15 cellular contexts compared by ENCODE assay signal in genomic region chr1:214700381-214700780, GRCh38.
"Had no signal": no experiment of that assay in that cellular context is flagged by ENCODE, and none has a peak within 500 bp of the region (broad histone marks: within the 10 kb centered on the region; RNA-seq: fewer than 3 reads in every experiment).

No MANE protein-coding gene starts in this region.

- H2AFZ ChIP-seq: parathyroid adenoma had no signal

- H3K27me3 ChIP-seq: upper lobe of left lung had no signal

- H3K27ac ChIP-seq: lower lobe of right lung, parathyroid adenoma, upper lobe of left lung had no signal

- DNase-seq: activated CD4-positive, alpha-beta T cell treated with anti-CD3 and anti-CD28 coated beads, Interleukin-2, amount 50 U/mL, for 48 hours; activated CD4-positive, CD25-positive, alpha-beta regulatory T cell treated with anti-CD3 and anti-CD28 coated beads, Interleukin-2, amount 50 U/mL, for 72 hours; activated CD8-positive, alpha-beta memory T cell treated with anti-CD3 and anti-CD28 coated beads, Interleukin-2, amount 10 ng/mL, durations not matched to agents 7 days and 5 days; activated gamma-delta T cell; activated T-cell treated with anti-CD3 and anti-CD28 coated beads, Interleukin-2, amount 50 U/mL, for 48 hours; anterior cingulate cortex; lower lobe of right lung; naive thymus-derived CD8-positive, alpha-beta T cell; SIG-M5; stimulated activated naive B cell treated with anti-CD40 and anti-IgM and Interleukin-4, amounts not matched to agents 10 μg/mL and 1 μg/mL and 100 μg/mL, for 72 hours; substantia nigra; SW 1271; upper lobe of left lung had no signal

- H3K36me3 ChIP-seq: lower lobe of right lung, upper lobe of left lung had no signal

- H3K4me3 Mint-ChIP-seq: activated CD8-positive, alpha-beta memory T cell treated with anti-CD3 and anti-CD28 coated beads, Interleukin-2, amount 10 ng/mL, durations not matched to agents 7 days and 5 days; activated naive CD8-positive, alpha-beta T cell; naive thymus-derived CD8-positive, alpha-beta T cell; stimulated activated naive B cell treated with anti-CD40 and anti-IgM and Interleukin-4, amounts not matched to agents 10 μg/mL and 1 μg/mL and 100 μg/mL, for 72 hours had no signal

- H3K9me3 ChIP-seq: lower lobe of right lung had no signal

- H3K4me3 ChIP-seq: lower lobe of right lung, upper lobe of left lung had no signal

- H3K9ac ChIP-seq: parathyroid adenoma had no signal

- ATAC-seq: activated CD8-positive, alpha-beta memory T cell treated with anti-CD3 and anti-CD28 coated beads, Interleukin-2, amount 10 ng/mL, durations not matched to agents 7 days and 5 days; lower lobe of right lung; naive thymus-derived CD8-positive, alpha-beta T cell; stimulated activated naive B cell treated with anti-CD40 and anti-IgM and Interleukin-4, amounts not matched to agents 10 μg/mL and 1 μg/mL and 100 μg/mL, for 72 hours had no signal

- H3K4me1 Mint-ChIP-seq: activated CD8-positive, alpha-beta memory T cell treated with anti-CD3 and anti-CD28 coated beads, Interleukin-2, amount 10 ng/mL, durations not matched to agents 7 days and 5 days; naive thymus-derived CD8-positive, alpha-beta T cell; stimulated activated naive B cell treated with anti-CD40 and anti-IgM and Interleukin-4, amounts not matched to agents 10 μg/mL and 1 μg/mL and 100 μg/mL, for 72 hours had no signal

- H3K27ac Mint-ChIP-seq: activated CD8-positive, alpha-beta memory T cell treated with anti-CD3 and anti-CD28 coated beads, Interleukin-2, amount 10 ng/mL, durations not matched to agents 7 days and 5 days; activated naive CD8-positive, alpha-beta T cell; naive thymus-derived CD8-positive, alpha-beta T cell; stimulated activated naive B cell treated with anti-CD40 and anti-IgM and Interleukin-4, amounts not matched to agents 10 μg/mL and 1 μg/mL and 100 μg/mL, for 72 hours had no signal

- H3K4me1 ChIP-seq: lower lobe of right lung, parathyroid adenoma, upper lobe of left lung had no signal

- H3K79me2 ChIP-seq: parathyroid adenoma had no signal

- H3K27me3 Mint-ChIP-seq: activated CD8-positive, alpha-beta memory T cell treated with anti-CD3 and anti-CD28 coated beads, Interleukin-2, amount 10 ng/mL, durations not matched to agents 7 days and 5 days; activated naive CD8-positive, alpha-beta T cell; stimulated activated naive B cell treated with anti-CD40 and anti-IgM and Interleukin-4, amounts not matched to agents 10 μg/mL and 1 μg/mL and 100 μg/mL, for 72 hours had no signal

- H3K36me3 Mint-ChIP-seq: activated CD8-positive, alpha-beta memory T cell treated with anti-CD3 and anti-CD28 coated beads, Interleukin-2, amount 10 ng/mL, durations not matched to agents 7 days and 5 days; activated naive CD8-positive, alpha-beta T cell; stimulated activated naive B cell treated with anti-CD40 and anti-IgM and Interleukin-4, amounts not matched to agents 10 μg/mL and 1 μg/mL and 100 μg/mL, for 72 hours had no signal
